ENCODE assay signal across 23 cellular contexts in the genomic region with DNA sequence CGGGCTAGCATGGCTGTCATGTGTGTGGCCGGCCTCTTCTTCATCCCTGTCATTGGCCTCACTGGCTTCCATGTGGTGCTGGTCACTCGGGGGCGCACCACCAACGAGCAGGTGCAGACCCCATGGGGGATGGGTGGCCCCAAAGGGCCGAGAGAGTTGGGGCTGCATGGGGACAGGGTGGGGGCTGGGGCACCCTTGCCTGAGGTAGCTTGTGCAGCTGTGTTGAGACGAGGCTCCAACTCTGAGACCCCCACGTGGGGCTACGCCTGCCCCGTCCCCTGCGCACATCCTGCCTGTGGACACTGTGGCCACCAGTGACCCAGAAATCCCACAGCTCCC. TPM values are rescaled to one million over a fixed set of nuclear protein-coding genes. Genes with fewer than 3 reads are reported as not detected.
DNase-seq lines count a peak whose midpoint lies in the region; ATAC-seq, FAIRE-seq and TF ChIP-seq lines count a peak whose summit lies in the region.
"Had no signal": no experiment of that assay in that cellular context is flagged by ENCODE, and none has a peak within 500 bp of the region (broad histone marks: within the 10 kb centered on the region; RNA-seq: fewer than 3 reads in every experiment).

No MANE protein-coding gene starts in this region.

- H2AK5ac ChIP-seq in mesenchymal stem cell (ENCODE audit: low read length, severe bottlenecking): peak overlapping the region; percentile 50

- H4K8ac ChIP-seq in mesenchymal stem cell (ENCODE audit: low read length): no peak overlapping the region

- H3K27me3 ChIP-seq in HepG2 (ENCODE audit: control insufficient read depth in 1 of 2, insufficient read depth in 2 of 2, low read length in 2 of 2) (no peaks in the 10 kb centered on the region), right lobe of liver (no peaks in the 10 kb centered on the region), mesenchymal stem cell (ENCODE audit: control insufficient read depth in 1 of 2, insufficient read depth in 1 of 2, low read length in 2 of 2) (no peaks in the 10 kb centered on the region), esophagus muscularis mucosa (no peaks in the 10 kb centered on the region), dorsolateral prefrontal cortex (no peaks in the 10 kb centered on the region)

- no TSS peak for BruUV-seq in HepG2 (replicated peaks; lab: Mats Ljungman, UMichigan)

- H3K18ac ChIP-seq in mesenchymal stem cell (ENCODE audit: low read depth in 1 of 2, low read length in 2 of 2): no peak overlapping the region

- TF ChIP-seq RAD21 in HepG2 (CRISPR knock-in tag; IDR thresholded peaks at IDR 0.05): no peak

- no peak overlapping the region for H3K27ac ChIP-seq in HepG2 (ENCODE audit: extremely low read length, insufficient read depth, low read length)
- no peak overlapping the region for H3K27ac ChIP-seq in right lobe of liver
- no peak overlapping the region for H3K27ac ChIP-seq in mesenchymal stem cell (ENCODE audit: low read length, poor library complexity, severe bottlenecking)
- no peak overlapping the region for H3K27ac ChIP-seq in esophagus muscularis mucosa (replicated peaks in 1 of 4)
- H3K27ac ChIP-seq in dorsolateral prefrontal cortex: no peak overlapping the region
- H3K27ac ChIP-seq: A549, GM23248 had no signal

- no peak for TF ChIP-seq EP300 in HepG2 (IDR thresholded peaks at IDR 0.05; ENCODE audit: low read depth in 2 of 2, low read length in 2 of 2)
- TF ChIP-seq EP300 in HepG2 (CRISPR knock-in tag; IDR thresholded peaks at IDR 0.05; ENCODE audit: borderline replicate concordance): no peak
- TF ChIP-seq EP300 in esophagus muscularis mucosa (IDR thresholded peaks at IDR 0.05): no peak

- no peak overlapping the region for H4K91ac ChIP-seq in mesenchymal stem cell (ENCODE audit: low read length)

- peaks cover 45% of the 10 kb centered on the region for H3K79me1 ChIP-seq in mesenchymal stem cell (replicated peaks; ENCODE audit: low read length, poor library complexity, severe bottlenecking)

- intact Hi-C loops in HepG2 (cut with micrococcal nuclease; ENCODE audit: unreplicated experiment): no loop called here
- intact Hi-C loops in right lobe of liver (cut with DNase I): no loop called here
- intact Hi-C loops in esophagus muscularis mucosa (cut with DNase I): no loop called here
- intact Hi-C loops in dorsolateral prefrontal cortex (cut with DNase I): no loop called here

- 100% methylated on average over 3 of the region's 11 CpGs for WGBS in HepG2 (ENCODE audit: low lambda C conversion rate)
- no CpG with 5 or more reads among the region's 11 CpGs for WGBS in right lobe of liver (ENCODE audit: insufficient coverage, low coverage, low lambda C conversion rate, missing lambda C conversion rate)
- WGBS in mesenchymal stem cell: 96% methylated on average over 11 of the region's 11 CpGs
- WGBS in esophagus muscularis mucosa: no CpG with 5 or more reads among the region's 11 CpGs

- H2BK12ac ChIP-seq in mesenchymal stem cell (ENCODE audit: low read length in 2 of 2): no peak overlapping the region

- CTCF ChIA-PET in HepG2 (lab: Yijun Ruan, JAX; ENCODE audit: low intra/inter-chr PET ratio, low total read pairs): no interaction called here

- TF ChIP-seq CTCF in HepG2 (CRISPR knock-in tag; IDR thresholded peaks at IDR 0.05) (no peak), right lobe of liver (IDR thresholded peaks at IDR 0.05) (no peak), esophagus muscularis mucosa (IDR thresholded peaks at IDR 0.05) (no peak), dorsolateral prefrontal cortex (IDR thresholded peaks at IDR 0.05 in 54 of 56, conservative IDR thresholded peaks at IDR 0.05 in 2 of 56; ENCODE audit: low read depth in 1 of 56, partially characterized antibody in 56 of 56) (no peak)

- H3K4ac ChIP-seq in mesenchymal stem cell (ENCODE audit: low read depth in 1 of 2, low read length in 2 of 2): peak overlapping the region in 1 of 2 experiments; percentile 25

- no peak overlapping the region for H3K4me2 ChIP-seq in HepG2 (ENCODE audit: low read depth, low read length)
- no peak overlapping the region for H3K4me2 ChIP-seq in mesenchymal stem cell (ENCODE audit: low read length, poor library complexity, severe bottlenecking)
- H3K4me2 ChIP-seq: A549 had no signal

- in situ Hi-C loops in HepG2 (cut with HindIII; ENCODE audit: extremely low pct_ligation_motif_present, low pct_unique_long_range_greater_than_20kb): no loop called here

- 0 out of 2 replicates have a peak, but pooled peaks cover 6% of the 10 kb centered on the region for H4K20me1 ChIP-seq in HepG2 (ENCODE audit: insufficient read depth, low read length)

- H3K4me1 ChIP-seq in HepG2 (ENCODE audit: insufficient read depth, low read length): no peaks in the 10 kb centered on the region
- H3K4me1 ChIP-seq in right lobe of liver: no peaks in the 10 kb centered on the region
- H3K4me1 ChIP-seq in mesenchymal stem cell (ENCODE audit: control insufficient read depth, insufficient read depth, low read depth, low read length): peaks cover 63% of the 10 kb centered on the region
- H3K4me1 ChIP-seq in esophagus muscularis mucosa: peaks cover 34 to 40% (median 37%) of the 10 kb centered on the region in 4 donors
- H3K4me1 ChIP-seq: A549 had no signal

- peaks cover 6% of the 10 kb centered on the region for H3K79me2 ChIP-seq in HepG2 (ENCODE audit: insufficient read depth, low read length)

- H2BK5ac ChIP-seq in mesenchymal stem cell (ENCODE audit: low read depth, low read length, poor library complexity, severe bottlenecking): no peak overlapping the region

- ATAC-seq in HepG2 (no peak), right lobe of liver (no peak)
- ATAC-seq: A549, GM12878 had no signal

- H2BK120ac ChIP-seq in mesenchymal stem cell (ENCODE audit: low read depth, low read length): no peak overlapping the region

- no peak overlapping the region for H3K9ac ChIP-seq in HepG2 (ENCODE audit: insufficient read depth, low read depth, low read length)
- H3K9ac ChIP-seq in mesenchymal stem cell (ENCODE audit: low read length): no peak overlapping the region
- H3K9ac ChIP-seq: GM23248 had no signal

- FAIRE-seq in HepG2 (lab: Jason Lieb, UNC): no peak
- FAIRE-seq in urothelium cell line (lab: Jason Lieb, UNC): peak; percentile 32
- FAIRE-seq: A549, G401.6, GM12878, GM19239, H1 had no signal

- H3K36me3 ChIP-seq in HepG2 (replicated peaks in 1 of 2; ENCODE audit: control insufficient read depth in 1 of 2, insufficient read depth in 2 of 2, low read length in 2 of 2): peaks cover 1 to 5% of the 10 kb centered on the region in 2 experiments; a peak in 2 of 5 replicates
- H3K36me3 ChIP-seq in right lobe of liver: no peaks in the 10 kb centered on the region
- H3K36me3 ChIP-seq in mesenchymal stem cell (ENCODE audit: control insufficient read depth in 1 of 2, insufficient read depth in 2 of 2, low read depth in 1 of 2, low read length in 2 of 2): peaks cover 14 to 69% of the 10 kb centered on the region in 2 experiments
- peaks cover 0 to 59% (median 50%) of the 10 kb centered on the region in 4 donors for H3K36me3 ChIP-seq in esophagus muscularis mucosa

- H3K9me3 ChIP-seq in HepG2 (ENCODE audit: low read length): no peaks in the 10 kb centered on the region
- no peaks in the 10 kb centered on the region for H3K9me3 ChIP-seq in right lobe of liver
- H3K9me3 ChIP-seq in mesenchymal stem cell (ENCODE audit: control insufficient read depth, low read length): no peaks in the 10 kb centered on the region
- no peaks in the 10 kb centered on the region for H3K9me3 ChIP-seq in esophagus muscularis mucosa
- H3K9me3 ChIP-seq: A549 had no signal

- DNase-seq in HepG2 (ENCODE audit: low spot score) (no peak), right lobe of liver (no peak), mesenchymal stem cell (no peak), urothelium cell line (ENCODE audit: low spot score) (no peak), esophagus muscularis mucosa (ENCODE audit: extremely low spot score) (no peak), dorsolateral prefrontal cortex (no peak)
- DNase-seq: 8988T; ACHN; AML-193; C1 segment of cervical spinal cord; Calu3; CD4-positive, alpha-beta memory T cell; COR-L47; DMS53; DMS79 treated with DMSO at 0.1 percent for 48 hours; GM23248; H7; HCEC 1CT had no signal

- H3K14ac ChIP-seq in mesenchymal stem cell (ENCODE audit: low read length in 2 of 2): no peak overlapping the region

- POLR2A ChIA-PET in HepG2 (lab: Yijun Ruan, JAX): no interaction called here

- H3K4me3 ChIP-seq in HepG2 (replicated peaks in 1 of 3; ENCODE audit: insufficient read depth in 1 of 3, low read depth in 2 of 3, low read length in 3 of 3) (no peak overlapping the region), right lobe of liver (no peak overlapping the region), mesenchymal stem cell (ENCODE audit: insufficient read depth in 1 of 2, low read depth in 1 of 2, low read length in 2 of 2) (no peak overlapping the region), esophagus muscularis mucosa (no peak overlapping the region), dorsolateral prefrontal cortex (no peak overlapping the region)
- H3K4me3 ChIP-seq: A549, GM12878, GM23248 had no signal

- H2BK15ac ChIP-seq in mesenchymal stem cell (ENCODE audit: low read depth, poor library complexity, severe bottlenecking): no peak overlapping the region

- no peak overlapping the region for H3K23ac ChIP-seq in mesenchymal stem cell (ENCODE audit: low read length in 2 of 2)

- H2AFZ ChIP-seq in HepG2 (ENCODE audit: low read length) (no peak overlapping the region), mesenchymal stem cell (ENCODE audit: low read depth, low read length) (no peak overlapping the region)
- H2AFZ ChIP-seq: GM23248 had no signal

- TF ChIP-seq POLR2A in HepG2 (IDR thresholded peaks at IDR 0.05; ENCODE audit: insufficient read depth in 1 of 2, low read depth in 2 of 2, low read length in 2 of 2) (no peak), right lobe of liver (IDR thresholded peaks at IDR 0.05) (no peak), esophagus muscularis mucosa (IDR thresholded peaks at IDR 0.05; ENCODE audit: low read depth) (no peak)

RNA-seq across cellular contexts. Expression of gene ZDHHC8, which starts 8.5 kb away (rescaled TPM):
- total RNA-seq in HepG2 (2016; rRNA removed; fragmentation: Illumina TruSeq; extraction: Trizol) (2.2 and 7.5 TPM in 2 replicates), right lobe of liver (10 to 100 TPM; 11.4 to 39.0 (median 28.7) TPM), esophagus muscularis mucosa (10 to 100 TPM; 11.8 to 33.2 (median 23.8) TPM), dorsolateral prefrontal cortex (100 to 1,000 TPM in 37 of 120 experiments, 10 to 100 TPM in 83; 72.3 to 140 (median 93.7) TPM)
- total RNA-seq in HepG2 (2016; cell fraction: cytosol; rRNA removed; fragmentation: Illumina TruSeq; extraction: Trizol; ENCODE audit: low read depth): 9.7 and 13.0 TPM in 2 replicates
- 2.3 and 6.9 TPM in 2 replicates for total RNA-seq in HepG2 (2016; cell fraction: insoluble cytoplasmic fraction; rRNA removed; fragmentation: Illumina TruSeq; extraction: Trizol)
- total RNA-seq in HepG2 (2016; cell fraction: membrane; rRNA removed; fragmentation: Illumina TruSeq; extraction: Trizol): 7.3 and 7.7 TPM in 2 replicates
- 10.4 and 12.9 TPM in 2 replicates for total RNA-seq in HepG2 (2016; cell fraction: nucleus; rRNA removed; fragmentation: Illumina TruSeq; extraction: Trizol)
- polyA plus RNA-seq in HepG2 (2011; rRNA removed): 21.3 and 23.8 TPM in 2 replicates
- 7.4 and 11.5 TPM in 2 replicates for polyA plus RNA-seq in HepG2 (2011; cell fraction: cytosol; rRNA removed)
- polyA plus RNA-seq in HepG2 (2011; cell fraction: nucleus; rRNA removed): 339 and 424 TPM in 2 replicates
- polyA plus RNA-seq in HepG2 (2012): 20.4 and 23.6 TPM in 2 replicates
- polyA plus RNA-seq in HepG2 (2016; cell fraction: cytosol; fragmentation: Illumina TruSeq; extraction: Trizol; ENCODE audit: low read depth): 4.7 and 5.5 TPM in 2 replicates
- polyA plus RNA-seq in HepG2 (2016; cell fraction: insoluble cytoplasmic fraction; fragmentation: Illumina TruSeq; extraction: Trizol; ENCODE audit: low read depth): 6.9 and 9.6 TPM in 2 replicates
- 13.6 and 14.9 TPM in 2 replicates for polyA plus RNA-seq in HepG2 (2016; cell fraction: membrane; fragmentation: Illumina TruSeq; extraction: Trizol; ENCODE audit: low read depth)
- polyA plus RNA-seq in HepG2 (2016; cell fraction: nucleus; fragmentation: Illumina TruSeq; extraction: Trizol; ENCODE audit: insufficient read depth, low read depth): 107 and 110 TPM in 2 replicates
- 10.0 and 10.2 TPM in 2 replicates for polyA minus RNA-seq in HepG2 (2011; rRNA and poly(A)+ RNA removed; ENCODE audit: low replicate concordance)
- polyA minus RNA-seq in HepG2 (2011; cell fraction: cytosol; rRNA and poly(A)+ RNA removed): 4.3 and 6.2 TPM in 2 replicates
- polyA minus RNA-seq in HepG2 (2011; cell fraction: nucleus; rRNA and poly(A)+ RNA removed): 11.3 and 19.8 TPM in 2 replicates
- polyA plus RNA-seq in mesenchymal stem cell (2013, experiment 1 of 2): 53.0 TPM
- polyA plus RNA-seq in mesenchymal stem cell (2013, experiment 2 of 2): 50.1 TPM

RNA-seq across cellular contexts. Expression of gene CCDC188, which starts 10.8 kb away (rescaled TPM):
- not detected in 2 replicates for total RNA-seq in HepG2 (2016; rRNA removed; fragmentation: Illumina TruSeq; extraction: Trizol)
- not detected in 2 replicates for total RNA-seq in HepG2 (2016; cell fraction: cytosol; rRNA removed; fragmentation: Illumina TruSeq; extraction: Trizol; ENCODE audit: low read depth)
- total RNA-seq in HepG2 (2016; cell fraction: insoluble cytoplasmic fraction; rRNA removed; fragmentation: Illumina TruSeq; extraction: Trizol): not detected in 2 replicates
- total RNA-seq in HepG2 (2016; cell fraction: membrane; rRNA removed; fragmentation: Illumina TruSeq; extraction: Trizol): not detected in 2 replicates
- total RNA-seq in HepG2 (2016; cell fraction: nucleus; rRNA removed; fragmentation: Illumina TruSeq; extraction: Trizol): not detected in 2 replicates
- polyA plus RNA-seq in HepG2 (2011; rRNA removed): not detected in 2 replicates
- polyA plus RNA-seq in HepG2 (2011; cell fraction: cytosol; rRNA removed): not detected in 2 replicates
- not detected in 2 replicates for polyA plus RNA-seq in HepG2 (2011; cell fraction: nucleus; rRNA removed)
- not detected in 2 replicates for polyA plus RNA-seq in HepG2 (2012)
- polyA plus RNA-seq in HepG2 (2016; cell fraction: cytosol; fragmentation: Illumina TruSeq; extraction: Trizol; ENCODE audit: low read depth): not detected in 2 replicates
- polyA plus RNA-seq in HepG2 (2016; cell fraction: insoluble cytoplasmic fraction; fragmentation: Illumina TruSeq; extraction: Trizol; ENCODE audit: low read depth): not detected in 2 replicates
- polyA plus RNA-seq in HepG2 (2016; cell fraction: membrane; fragmentation: Illumina TruSeq; extraction: Trizol; ENCODE audit: low read depth): not detected in 2 replicates
- not detected in 2 replicates for polyA plus RNA-seq in HepG2 (2016; cell fraction: nucleus; fragmentation: Illumina TruSeq; extraction: Trizol; ENCODE audit: insufficient read depth, low read depth)
- polyA minus RNA-seq in HepG2 (2011; rRNA and poly(A)+ RNA removed; ENCODE audit: low replicate concordance): not detected in 2 replicates
- polyA minus RNA-seq in HepG2 (2011; cell fraction: cytosol; rRNA and poly(A)+ RNA removed): not detected in 2 replicates
- polyA minus RNA-seq in HepG2 (2011; cell fraction: nucleus; rRNA and poly(A)+ RNA removed): not detected in 2 replicates
- total RNA-seq in right lobe of liver: not detected
- polyA plus RNA-seq in mesenchymal stem cell (2013, experiment 1 of 2): not detected
- not detected for polyA plus RNA-seq in mesenchymal stem cell (2013, experiment 2 of 2)
- 1 to 10 TPM in 1 of 4 donors, under 1 TPM in 3; 0.17 to 1.4 (median 0.64) TPM for total RNA-seq in esophagus muscularis mucosa
- total RNA-seq in dorsolateral prefrontal cortex: 1 to 10 TPM in 57 of 120 experiments, under 1 TPM in 51, not detected in 12; 0.26 to 4.4 (median 1.0) TPM
- total RNA-seq: Calu3; CD4-positive, alpha-beta memory T cell; GM12878; H1; H7 had no signal
- polyA plus RNA-seq: A549; CD4-positive, alpha-beta memory T cell; GM12878; H1 had no signal

RNA-seq across cellular contexts. Expression of gene TRMT2A, which starts 23.1 kb away (rescaled TPM):
- total RNA-seq in HepG2 (2016; rRNA removed; fragmentation: Illumina TruSeq; extraction: Trizol) (18.4 and 30.3 TPM in 2 replicates), right lobe of liver (10 to 100 TPM; 26.9 to 54.6 (median 29.1) TPM), esophagus muscularis mucosa (10 to 100 TPM; 34.0 to 36.7 (median 35.0) TPM), dorsolateral prefrontal cortex (10 to 100 TPM; 33.1 to 73.3 (median 50.4) TPM)
- total RNA-seq in HepG2 (2016; cell fraction: cytosol; rRNA removed; fragmentation: Illumina TruSeq; extraction: Trizol; ENCODE audit: low read depth): 11.5 and 14.4 TPM in 2 replicates
- 16.2 and 32.5 TPM in 2 replicates for total RNA-seq in HepG2 (2016; cell fraction: insoluble cytoplasmic fraction; rRNA removed; fragmentation: Illumina TruSeq; extraction: Trizol)
- total RNA-seq in HepG2 (2016; cell fraction: membrane; rRNA removed; fragmentation: Illumina TruSeq; extraction: Trizol): 15.5 and 21.4 TPM in 2 replicates
- total RNA-seq in HepG2 (2016; cell fraction: nucleus; rRNA removed; fragmentation: Illumina TruSeq; extraction: Trizol): 35.9 and 49.2 TPM in 2 replicates
- polyA plus RNA-seq in HepG2 (2011; rRNA removed): 24.0 and 30.8 TPM in 2 replicates
- polyA plus RNA-seq in HepG2 (2011; cell fraction: cytosol; rRNA removed): 12.3 and 19.2 TPM in 2 replicates
- polyA plus RNA-seq in HepG2 (2011; cell fraction: nucleus; rRNA removed): 251 and 263 TPM in 2 replicates
- 17.6 and 20.5 TPM in 2 replicates for polyA plus RNA-seq in HepG2 (2012)
- polyA plus RNA-seq in HepG2 (2016; cell fraction: cytosol; fragmentation: Illumina TruSeq; extraction: Trizol; ENCODE audit: low read depth): 7.7 TPM in 2 replicates
- 20.9 and 22.1 TPM in 2 replicates for polyA plus RNA-seq in HepG2 (2016; cell fraction: insoluble cytoplasmic fraction; fragmentation: Illumina TruSeq; extraction: Trizol; ENCODE audit: low read depth)
- 11.9 and 13.0 TPM in 2 replicates for polyA plus RNA-seq in HepG2 (2016; cell fraction: membrane; fragmentation: Illumina TruSeq; extraction: Trizol; ENCODE audit: low read depth)
- polyA plus RNA-seq in HepG2 (2016; cell fraction: nucleus; fragmentation: Illumina TruSeq; extraction: Trizol; ENCODE audit: insufficient read depth, low read depth): 95.8 and 103 TPM in 2 replicates
- polyA minus RNA-seq in HepG2 (2011; rRNA and poly(A)+ RNA removed; ENCODE audit: low replicate concordance): 51.2 and 62.1 TPM in 2 replicates
- 10.6 and 13.6 TPM in 2 replicates for polyA minus RNA-seq in HepG2 (2011; cell fraction: cytosol; rRNA and poly(A)+ RNA removed)
- 48.9 and 53.0 TPM in 2 replicates for polyA minus RNA-seq in HepG2 (2011; cell fraction: nucleus; rRNA and poly(A)+ RNA removed)
- polyA plus RNA-seq in mesenchymal stem cell (2013, experiment 1 of 2): 20.4 TPM
- polyA plus RNA-seq in mesenchymal stem cell (2013, experiment 2 of 2): 22.5 TPM

RNA-seq across cellular contexts. Expression of gene RANBP1, which starts 24.2 kb away (rescaled TPM):
- total RNA-seq in HepG2 (2016; rRNA removed; fragmentation: Illumina TruSeq; extraction: Trizol) (492 and 544 TPM in 2 replicates), right lobe of liver (100 to 1,000 TPM in 2 of 6 experiments, 10 to 100 TPM in 4; 39.5 to 224 (median 52.2) TPM), esophagus muscularis mucosa (100 to 1,000 TPM; 116 to 180 (median 140) TPM), dorsolateral prefrontal cortex (100 to 1,000 TPM in 20 of 120 experiments, 10 to 100 TPM in 100; 46.3 to 128 (median 87.9) TPM)
- 261 and 299 TPM in 2 replicates for total RNA-seq in HepG2 (2016; cell fraction: cytosol; rRNA removed; fragmentation: Illumina TruSeq; extraction: Trizol; ENCODE audit: low read depth)
- 488 and 609 TPM in 2 replicates for total RNA-seq in HepG2 (2016; cell fraction: insoluble cytoplasmic fraction; rRNA removed; fragmentation: Illumina TruSeq; extraction: Trizol)
- total RNA-seq in HepG2 (2016; cell fraction: membrane; rRNA removed; fragmentation: Illumina TruSeq; extraction: Trizol): 327 and 371 TPM in 2 replicates
- total RNA-seq in HepG2 (2016; cell fraction: nucleus; rRNA removed; fragmentation: Illumina TruSeq; extraction: Trizol): 174 and 196 TPM in 2 replicates
- 167 and 181 TPM in 2 replicates for polyA plus RNA-seq in HepG2 (2011; rRNA removed)
- 186 and 192 TPM in 2 replicates for polyA plus RNA-seq in HepG2 (2011; cell fraction: cytosol; rRNA removed)
- polyA plus RNA-seq in HepG2 (2011; cell fraction: nucleus; rRNA removed): 148 and 170 TPM in 2 replicates
- polyA plus RNA-seq in HepG2 (2012): 127 and 149 TPM in 2 replicates
- polyA plus RNA-seq in HepG2 (2016; cell fraction: cytosol; fragmentation: Illumina TruSeq; extraction: Trizol; ENCODE audit: low read depth): 239 and 293 TPM in 2 replicates
- polyA plus RNA-seq in HepG2 (2016; cell fraction: insoluble cytoplasmic fraction; fragmentation: Illumina TruSeq; extraction: Trizol; ENCODE audit: low read depth): 614 and 703 TPM in 2 replicates
- polyA plus RNA-seq in HepG2 (2016; cell fraction: membrane; fragmentation: Illumina TruSeq; extraction: Trizol; ENCODE audit: low read depth): 272 and 323 TPM in 2 replicates
- polyA plus RNA-seq in HepG2 (2016; cell fraction: nucleus; fragmentation: Illumina TruSeq; extraction: Trizol; ENCODE audit: insufficient read depth, low read depth): 346 and 368 TPM in 2 replicates
- polyA minus RNA-seq in HepG2 (2011; rRNA and poly(A)+ RNA removed; ENCODE audit: low replicate concordance): 156 and 233 TPM in 2 replicates
- 76.0 and 88.9 TPM in 2 replicates for polyA minus RNA-seq in HepG2 (2011; cell fraction: cytosol; rRNA and poly(A)+ RNA removed)
- 52.2 and 57.9 TPM in 2 replicates for polyA minus RNA-seq in HepG2 (2011; cell fraction: nucleus; rRNA and poly(A)+ RNA removed)
- 126 TPM for polyA plus RNA-seq in mesenchymal stem cell (2013, experiment 1 of 2)
- 125 TPM for polyA plus RNA-seq in mesenchymal stem cell (2013, experiment 2 of 2)
